8 cellular contexts compared by ENCODE assay signal in genomic region chr11:117177534-117178209, GRCh38. TPM values are rescaled to one million over a fixed set of nuclear protein-coding genes. Genes with fewer than 3 reads are reported as not detected.
DNase-seq lines count a peak whose midpoint lies in the region; ATAC-seq and TF ChIP-seq lines count a peak whose summit lies in the region.

No MANE protein-coding gene starts in this region.

- H3K9me3 ChIP-seq in OCI-LY1 (ENCODE audit: low read length), result no peaks in the 10 kb centered on the region

- H3K9me2 ChIP-seq in OCI-LY1 (ENCODE audit: low read depth, low read length), result no peaks in the 10 kb centered on the region

- H3F3A ChIP-seq in OCI-LY1 (ENCODE audit: insufficient read depth, low read length), result no peaks in the 10 kb centered on the region

- H3K4me3 Mint-ChIP-seq in CD14-positive monocyte (peak overlapping the region; percentile 96 to 98), neural crest cell (peak overlapping the region; percentile 96)
- H3K4me3 Mint-ChIP-seq in effector memory CD8-positive, alpha-beta T cell, result peak overlapping the region; percentile 89 to 91

- H3K4me3 ChIP-seq in OCI-LY1 (ENCODE audit: low read depth, low read length, poor library complexity, severe bottlenecking), result peak overlapping the region; percentile 89

- no peak for DNase-seq in CD14-positive monocyte (ENCODE audit: low spot score)
- no peak for DNase-seq in effector memory CD8-positive, alpha-beta T cell
- DNase-seq in neural crest cell (ENCODE audit: low read depth, low spot score), result no peak
- no peak for DNase-seq in cortex of kidney (lab: John Stamatoyannopoulos, UW)
- DNase-seq in NCI-H526 treated with DMSO at 0.1 percent for 48 hours (lab: John Stamatoyannopoulos, UW), result no peak
- DNase-seq in NCI-H146 treated with DMSO at 0.1 percent for 48 hours (lab: John Stamatoyannopoulos, UW; ENCODE audit: unreplicated experiment), result no peak
- DNase-seq in foreskin melanocyte, result no peak

- H3K4me1 ChIP-seq in OCI-LY1 (ENCODE audit: insufficient read depth, low read length, severe bottlenecking), result peaks cover 32% of the 10 kb centered on the region

- H3K9ac ChIP-seq in OCI-LY1 (ENCODE audit: low read length), result peak overlapping the region; percentile 15; the same call in 1 of the 2 replicates

- intact Hi-C loops in CD14-positive monocyte (cut with micrococcal nuclease), result no loop called here

- no peak overlapping the region for H2AFZ ChIP-seq in OCI-LY1 (ENCODE audit: low read length)

- peaks cover 15 to 22% of the 10 kb centered on the region in 2 donors for H3K36me3 Mint-ChIP-seq in CD14-positive monocyte
- H3K36me3 Mint-ChIP-seq in effector memory CD8-positive, alpha-beta T cell (ENCODE audit: insufficient read depth), result peaks cover 25% of the 10 kb centered on the region
- H3K36me3 Mint-ChIP-seq in neural crest cell (ENCODE audit: low read depth), result peaks cover 2% of the 10 kb centered on the region

- peak overlapping the region; percentile 98 for H3K4me2 ChIP-seq in OCI-LY1 (ENCODE audit: low read length)

- no peaks in the 10 kb centered on the region for H3K27me3 ChIP-seq in OCI-LY1 (ENCODE audit: insufficient read depth, low read length)

- no peak for ATAC-seq in effector memory CD8-positive, alpha-beta T cell (replicated peaks)

- H3K4me1 Mint-ChIP-seq in CD14-positive monocyte (peaks cover 29% of the 10 kb centered on the region), neural crest cell (peaks cover 64% of the 10 kb centered on the region)
- H3K4me1 Mint-ChIP-seq in effector memory CD8-positive, alpha-beta T cell (ENCODE audit: low read depth in 2 of 2), result peaks cover 24 to 31% of the 10 kb centered on the region in 2 donors

- TF ChIP-seq CTCF in CD14-positive monocyte (IDR thresholded peaks at IDR 0.05), result no peak
- TF ChIP-seq CTCF in OCI-LY1 (IDR thresholded peaks at IDR 0.05; ENCODE audit: low read length), result no peak
- TF ChIP-seq CTCF in neural crest cell (conservative IDR thresholded peaks at IDR 0.05), result no peak

- peaks cover 9% of the 10 kb centered on the region; the same call in 1 of the 2 replicates for H3K36me3 ChIP-seq in OCI-LY1 (ENCODE audit: insufficient read depth, low read length)

- H3K27ac ChIP-seq in OCI-LY1 (ENCODE audit: low read depth, low read length, poor library complexity, severe bottlenecking), result peak overlapping the region; percentile 6

- H3K27me3 Mint-ChIP-seq in CD14-positive monocyte (ENCODE audit: low read depth in 3 of 3) (peaks cover 0 to 3% (median 0%) of the 10 kb centered on the region in 3 donors), neural crest cell (ENCODE audit: low read depth) (no peaks in the 10 kb centered on the region)
- H3K27me3 Mint-ChIP-seq in effector memory CD8-positive, alpha-beta T cell, result no peaks in the 10 kb centered on the region

- H4K20me1 ChIP-seq in OCI-LY1 (ENCODE audit: insufficient read depth, low read length), result no peaks in the 10 kb centered on the region

- H3K79me2 ChIP-seq in OCI-LY1 (ENCODE audit: insufficient read depth, low read length), result no peaks in the 10 kb centered on the region

- no peaks in the 10 kb centered on the region for H3K9me3 Mint-ChIP-seq in CD14-positive monocyte
- H3K9me3 Mint-ChIP-seq in effector memory CD8-positive, alpha-beta T cell, result no peaks in the 10 kb centered on the region
- no peaks in the 10 kb centered on the region for H3K9me3 Mint-ChIP-seq in neural crest cell

- H3K27ac Mint-ChIP-seq in CD14-positive monocyte (peak overlapping the region; percentile 83 to 97 (median 92)), neural crest cell (ENCODE audit: unreplicated experiment) (peak overlapping the region; percentile 95)
- H3K27ac Mint-ChIP-seq in effector memory CD8-positive, alpha-beta T cell, result peak overlapping the region; percentile 92 to 93

RNA-seq across cellular contexts. Expression of gene SIDT2, which starts 0.9 kb away (rescaled TPM):
- polyA plus RNA-seq in CD14-positive monocyte, result 10 to 100 TPM; 21.8 to 41.8 TPM
- 33.5 and 37.6 TPM in 2 replicates for total RNA-seq in neural crest cell

RNA-seq across cellular contexts. Expression of gene TAGLN, which starts 21.5 kb away (rescaled TPM):
- 1 to 10 TPM; 3.6 to 4.0 TPM for polyA plus RNA-seq in CD14-positive monocyte
- 6.4 and 7.7 TPM in 2 replicates for total RNA-seq in neural crest cell

RNA-seq across cellular contexts. Expression of gene PAFAH1B2, which starts 33.6 kb away (rescaled TPM):
- polyA plus RNA-seq in CD14-positive monocyte, result 10 to 100 TPM; 23.7 to 25.1 TPM
- total RNA-seq in neural crest cell, result 132 and 134 TPM in 2 replicates

RNA-seq across cellular contexts. Expression of gene PCSK7, which starts 54.2 kb away (rescaled TPM):
- polyA plus RNA-seq in CD14-positive monocyte, result 1 to 10 TPM; 6.1 to 9.5 TPM
- 49.7 and 53.1 TPM in 2 replicates for total RNA-seq in neural crest cell

RNA-seq across cellular contexts. Expression of gene RNF214, which starts 54.8 kb away (rescaled TPM):
- polyA plus RNA-seq in CD14-positive monocyte, result 1 to 10 TPM; 6.4 to 7.8 TPM
- 47.2 and 47.5 TPM in 2 replicates for total RNA-seq in neural crest cell
